In the genomic region with DNA sequence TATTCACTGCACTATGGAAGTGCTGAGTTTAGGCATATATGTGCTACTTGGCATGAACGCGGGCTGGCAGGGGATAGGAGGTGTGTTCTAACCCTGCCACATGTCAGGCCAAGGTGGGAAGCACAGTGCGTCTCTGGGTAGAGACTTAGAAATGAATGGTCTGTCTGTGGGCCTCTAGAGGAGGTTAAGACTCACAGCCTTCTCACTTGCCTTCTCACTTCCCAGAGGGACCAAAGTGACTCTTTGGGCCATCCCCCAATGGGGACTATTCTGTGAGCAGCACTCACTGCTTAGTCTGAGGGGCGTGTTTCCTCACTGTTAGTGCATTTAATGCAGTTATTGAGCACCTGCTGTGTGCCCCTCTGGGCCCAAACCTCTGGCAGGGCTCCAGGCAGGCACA, we compare ENCODE assay signal across 16 cellular contexts. TPM values are rescaled to one million over a fixed set of nuclear protein-coding genes. Genes with fewer than 3 reads are reported as not detected.
DNase-seq lines count a peak whose midpoint lies in the region; ATAC-seq and TF ChIP-seq lines count a peak whose summit lies in the region.
"Had no signal": no experiment of that assay in that cellular context is flagged by ENCODE, and none has a peak within 500 bp of the region (broad histone marks: within the 10 kb centered on the region; RNA-seq: fewer than 3 reads in every experiment).

No MANE protein-coding gene starts in this region.

- H3K27me3 Mint-ChIP-seq in chondrocyte (ENCODE audit: low read depth) (peaks cover 72% of the 10 kb centered on the region), mesothelial cell of epicardium (ENCODE audit: low read depth) (peaks cover 86% of the 10 kb centered on the region)

- peaks cover 2% of the 10 kb centered on the region for H3K36me3 Mint-ChIP-seq in chondrocyte (ENCODE audit: low read depth)
- peaks cover 4% of the 10 kb centered on the region for H3K36me3 Mint-ChIP-seq in mesothelial cell of epicardium

- H3K27ac Mint-ChIP-seq in chondrocyte (ENCODE audit: unreplicated experiment): no peak overlapping the region
- H3K27ac Mint-ChIP-seq in mesothelial cell of epicardium: peak overlapping the region; percentile 35

- H3K4me1 Mint-ChIP-seq in chondrocyte (ENCODE audit: low read depth) (peaks cover 19% of the 10 kb centered on the region), mesothelial cell of epicardium (peaks cover 27% of the 10 kb centered on the region)

- H3K9me3 Mint-ChIP-seq in chondrocyte (ENCODE audit: low read depth): no peaks in the 10 kb centered on the region
- no peaks in the 10 kb centered on the region for H3K9me3 Mint-ChIP-seq in mesothelial cell of epicardium

- no peak for TF ChIP-seq CTCF in chondrocyte (IDR thresholded peaks at IDR 0.05)
- TF ChIP-seq CTCF in mesothelial cell of epicardium (IDR thresholded peaks at IDR 0.05; ENCODE audit: unreplicated experiment): no peak

- ATAC-seq in GM21447 (IDR thresholded peaks at IDR 0.05; ENCODE audit: unreplicated experiment): no peak
- ATAC-seq: GM12878, SK-N-SH treated with all-trans-retinoic acid at 6 μM for 48 hours had no signal

- DNase-seq in NCI-H1436 (lab: John Stamatoyannopoulos, UW): peak; percentile 13
- no peak for DNase-seq in NCI-H1436 treated with DMSO at 0.1 percent for 48 hours (lab: John Stamatoyannopoulos, UW)
- peak; percentile 29 for DNase-seq in chondrocyte (ENCODE audit: low spot score)
- no peak for DNase-seq in mesothelial cell of epicardium (ENCODE audit: low spot score in 2 of 2, unreplicated experiment in 2 of 2)
- DNase-seq in DMS153 treated with DMSO at 0.1 percent for 48 hours (lab: John Stamatoyannopoulos, UW; ENCODE audit: unreplicated experiment): no peak
- DNase-seq in activated CD4-positive, alpha-beta T cell treated with anti-CD3 and anti-CD28 coated beads for 1 hour: no peak
- DNase-seq in kidney tubule cell (ENCODE audit: low spot score): no peak
- DNase-seq: MG63, NCI-H1105, NCI-H187 treated with DMSO at 0.1 percent for 48 hours, NCI-H510A treated with DMSO at 0.1 percent for 48 hours, Peyer's patch, SHP77 had no signal

- H3K4me3 Mint-ChIP-seq in chondrocyte (ENCODE audit: unreplicated experiment) (no peak overlapping the region), mesothelial cell of epicardium (peak overlapping the region; percentile 47)

RNA-seq across cellular contexts. Expression of a gene that starts 2.4 kb away (rescaled TPM):
- total RNA-seq in chondrocyte (0.18 TPM in 1 of 3 replicates, not detected in the others), mesothelial cell of epicardium (80.2 to 89.6 TPM (median 88.0 TPM) in 3 replicates)

Comparison
In these comparisons a context has a peak if more than half of its experiments do, and no peak if none do; other contexts are left out.
1. DNase-seq: peak in NCI-H1436 (single experiment) and chondrocyte (single experiment); none in NCI-H1436 treated with DMSO at 0.1 percent for 48 hours (single experiment), mesothelial cell of epicardium (0 of 2), DMS153 treated with DMSO at 0.1 percent for 48 hours (single experiment), activated CD4-positive, alpha-beta T cell treated with anti-CD3 and anti-CD28 coated beads for 1 hour (single experiment) and kidney tubule cell (single experiment).
2. RNA of a gene that starts 2.4 kb away (total RNA-seq): 80.2 to 89.6 TPM in mesothelial cell of epicardium; 0.18 TPM in chondrocyte; every median in the first group is over 10 times any median in the second.